ENCODE assay signal across 8 cellular contexts in the genomic region with DNA sequence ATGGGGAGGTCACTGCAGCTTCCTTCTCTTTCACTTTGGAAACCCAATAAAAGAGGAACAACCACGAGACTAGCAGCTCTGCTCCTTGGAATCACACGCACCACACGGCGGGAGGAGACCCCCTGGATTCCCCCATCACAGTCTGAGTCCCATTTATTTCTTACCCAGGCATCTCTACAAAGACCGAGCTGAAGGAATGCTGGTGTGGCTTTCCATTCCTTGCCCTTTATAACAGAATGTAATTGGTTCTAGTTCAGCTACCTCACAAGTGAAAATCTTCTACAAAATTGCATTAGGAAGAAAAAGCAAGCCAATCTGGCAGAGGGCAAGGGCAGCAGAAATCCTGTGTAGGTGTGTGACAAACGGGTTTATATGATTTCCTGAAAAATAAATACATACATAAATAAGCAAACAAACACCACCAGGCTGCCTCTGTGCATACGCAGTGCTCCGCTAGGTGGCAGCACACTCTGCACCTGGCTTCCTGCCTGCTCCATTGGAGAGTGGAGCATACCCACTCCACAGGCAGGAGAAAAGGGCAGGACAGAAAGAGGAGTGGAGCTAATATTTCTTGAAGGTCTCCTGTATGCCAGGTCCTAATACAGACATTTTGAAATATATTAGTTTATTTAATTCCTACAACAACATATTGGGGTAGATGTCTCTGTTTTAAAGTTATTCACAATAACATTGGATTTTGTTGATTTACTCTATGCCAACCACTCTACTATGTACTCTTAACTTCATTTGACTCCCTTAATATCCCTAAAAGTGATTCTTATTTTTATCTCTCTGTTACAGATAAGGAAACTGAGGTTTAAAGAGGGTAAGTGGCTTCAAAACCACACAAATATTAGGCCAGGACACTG.
DNase-seq lines count a peak whose midpoint lies in the region; ATAC-seq and TF ChIP-seq lines count a peak whose summit lies in the region.

No MANE protein-coding gene starts in this region.

- no peaks in the 10 kb centered on the region for H3K9me3 ChIP-seq in right atrium auricular region
- no peaks in the 10 kb centered on the region for H3K9me3 ChIP-seq in skeletal muscle satellite cell (replicated peaks; ENCODE audit: low read length)

- no peak overlapping the region for H3K4me3 Mint-ChIP-seq in activated naive CD8-positive, alpha-beta T cell treated with anti-CD3 and anti-CD28 coated beads for 36 hours

- peak; percentile 74 to 85 for TF ChIP-seq CTCF in right atrium auricular region (IDR thresholded peaks at IDR 0.05)

- H3K27ac Mint-ChIP-seq in activated naive CD8-positive, alpha-beta T cell treated with anti-CD3 and anti-CD28 coated beads for 36 hours, result no peak overlapping the region

- DNase-seq in D341Med (ENCODE audit: low spot score), result peak; percentile 78
- peak; percentile 66 to 69 for DNase-seq in NCI-H2081 (lab: John Stamatoyannopoulos, UW)
- DNase-seq in activated naive CD8-positive, alpha-beta T cell treated with anti-CD3 and anti-CD28 coated beads for 36 hours, result peak; percentile 24
- no peak for DNase-seq in right atrium auricular region (ENCODE audit: low spot score)
- DNase-seq in activated CD4-positive, CD25-positive, alpha-beta regulatory T cell (lab: John Stamatoyannopoulos, UW), result no peak

- no peaks in the 10 kb centered on the region for H3K9me3 Mint-ChIP-seq in activated naive CD8-positive, alpha-beta T cell treated with anti-CD3 and anti-CD28 coated beads for 36 hours

- no peak overlapping the region for H3K27ac ChIP-seq in right atrium auricular region

- H3K27me3 ChIP-seq in right atrium auricular region (no peaks in the 10 kb centered on the region), skeletal muscle satellite cell (ENCODE audit: control insufficient read depth, insufficient read depth, low read length) (peaks cover 7% of the 10 kb centered on the region)

- peak; percentile 97 for ATAC-seq in GM18867 (IDR thresholded peaks at IDR 0.05; ENCODE audit: unreplicated experiment)
- peak; percentile 92 for ATAC-seq in HG02943 (IDR thresholded peaks at IDR 0.05; ENCODE audit: low read depth, unreplicated experiment)

- peak overlapping the region; percentile 43 for H3K4me2 ChIP-seq in skeletal muscle satellite cell (ENCODE audit: low read length)

- H3K4me3 ChIP-seq in right atrium auricular region, result no peak overlapping the region
- H3K4me3 ChIP-seq in skeletal muscle satellite cell (ENCODE audit: low read length), result peak overlapping the region; percentile 41

- no peaks in the 10 kb centered on the region for H3K27me3 Mint-ChIP-seq in activated naive CD8-positive, alpha-beta T cell treated with anti-CD3 and anti-CD28 coated beads for 36 hours

- H3K36me3 Mint-ChIP-seq in activated naive CD8-positive, alpha-beta T cell treated with anti-CD3 and anti-CD28 coated beads for 36 hours, result no peaks in the 10 kb centered on the region

- no peaks in the 10 kb centered on the region for H3K4me1 Mint-ChIP-seq in activated naive CD8-positive, alpha-beta T cell treated with anti-CD3 and anti-CD28 coated beads for 36 hours

- H3K4me1 ChIP-seq in right atrium auricular region (no peaks in the 10 kb centered on the region), skeletal muscle satellite cell (ENCODE audit: control insufficient read depth, insufficient read depth, low read length) (no peaks in the 10 kb centered on the region)

- no peak overlapping the region for H3K9ac ChIP-seq in skeletal muscle satellite cell (ENCODE audit: low read depth, low read length)

- H3K36me3 ChIP-seq in right atrium auricular region (no peaks in the 10 kb centered on the region), skeletal muscle satellite cell (ENCODE audit: insufficient read depth, low read length) (no peaks in the 10 kb centered on the region)

Comparison
In these comparisons a context has a peak if more than half of its experiments do, and no peak if none do; other contexts are left out.
1. DNase-seq: peak in D341Med (single experiment), NCI-H2081 (2 of 2) and activated naive CD8-positive, alpha-beta T cell treated with anti-CD3 and anti-CD28 coated beads for 36 hours (single experiment); none in right atrium auricular region (single experiment) and activated CD4-positive, CD25-positive, alpha-beta regulatory T cell (0 of 4).